16 cellular contexts compared by ENCODE assay signal in genomic region chr2:240498958-240499260, GRCh38.
"Had no signal": no experiment of that assay in that cellular context is flagged by ENCODE, and none has a peak within 500 bp of the region (broad histone marks: within the 10 kb centered on the region; RNA-seq: fewer than 3 reads in every experiment).

No MANE protein-coding gene starts in this region.

- H3K9me3 ChIP-seq: esophagus muscularis mucosa, gastroesophageal sphincter, heart left ventricle, right lobe of liver had no signal

- H3K4me1 ChIP-seq: esophagus muscularis mucosa, gastroesophageal sphincter, heart left ventricle, right lobe of liver had no signal

- H3K27ac ChIP-seq: esophagus muscularis mucosa, gastroesophageal sphincter, heart left ventricle, right lobe of liver, WERI-Rb-1 had no signal

- H3K4me3 ChIP-seq: esophagus muscularis mucosa, gastroesophageal sphincter, heart left ventricle, right lobe of liver, smooth muscle cell had no signal

- H3K36me3 ChIP-seq: right lobe of liver had no signal

- H3K27me3 ChIP-seq: esophagus muscularis mucosa, gastroesophageal sphincter, heart left ventricle, right lobe of liver had no signal

- ATAC-seq: activated naive CD4-positive, alpha-beta T cell treated with anti-CD3 and anti-CD28 coated beads, Interleukin-2, amount 50 U/mL, for 72 hours; activated T-cell treated with anti-CD3 and anti-CD28 coated beads, Interleukin-2, amount 50 U/mL, for 72 hours; gastroesophageal sphincter; heart left ventricle had no signal

- DNase-seq: activated CD4-positive, alpha-beta T cell treated with anti-CD3 and anti-CD28 coated beads for 1 hour; activated CD4-positive, alpha-beta T cell treated with anti-CD3 and anti-CD28 coated beads, Interleukin-2, amount 50 U/mL, for 4 hours; activated effector memory CD4-positive, alpha-beta T cell treated with anti-CD3 and anti-CD28 coated beads, Interleukin-2, amount 50 U/mL, for 16 hours; activated T-cell treated with anti-CD3 and anti-CD28 coated beads, Interleukin-2, amount 50 U/mL, for 72 hours; cerebellar nuclear complex; effector CD4-positive, alpha-beta T cell; stimulated activated naive CD4-positive, alpha-beta T cell; SW 1271; T-helper 2 cell; WERI-Rb-1 had no signal
